In genomic region chr5:174733836-174734235, GRCh38 we compare ENCODE assay signal across 21 cellular contexts. TPM values are rescaled to one million over a fixed set of nuclear protein-coding genes. Genes with fewer than 3 reads are reported as not detected.
DNase-seq lines count a peak whose midpoint lies in the region; ATAC-seq and TF ChIP-seq lines count a peak whose summit lies in the region.
"Had no signal": no experiment of that assay in that cellular context is flagged by ENCODE, and none has a peak within 500 bp of the region (broad histone marks: within the 10 kb centered on the region; RNA-seq: fewer than 3 reads in every experiment).

No MANE protein-coding gene starts in this region.

- H3K9me2 ChIP-seq in GM23338 (ENCODE audit: insufficient read depth) (no peaks in the 10 kb centered on the region), PC-3 (replicated peaks; ENCODE audit: low read length) (no peaks in the 10 kb centered on the region)

- H3K27me3 ChIP-seq in GM23338 (ENCODE audit: insufficient read depth) (peaks cover 100% of the 10 kb centered on the region), PC-3 (ENCODE audit: low read length) (peaks cover 7% of the 10 kb centered on the region; the same call in 1 of the 2 replicates)

- CTCF ChIA-PET in activated CD8-positive, alpha-beta T cell treated with anti-CD3 and anti-CD28 coated beads for 36 hours (lab: Charles Lee) = no interaction called here
- CTCF ChIA-PET in PC-3 (lab: Charles Lee) = no interaction called here

- no peaks in the 10 kb centered on the region for H3K9me3 ChIP-seq in PC-3 (ENCODE audit: low read length)
- H3K9me3 ChIP-seq: BE2C, Caco-2 had no signal

- H3K79me2 ChIP-seq in GM23338 (replicated peaks; ENCODE audit: insufficient read depth) (no peaks in the 10 kb centered on the region), PC-3 (ENCODE audit: low read length) (no peaks in the 10 kb centered on the region)

- BruUV-seq in PC-3 (replicated peaks; lab: Mats Ljungman, UMichigan) = no TSS peak

- H3K4me2 ChIP-seq in GM23338 (peak overlapping the region; percentile 93), PC-3 (ENCODE audit: low read length) (no peak overlapping the region)

- no peak overlapping the region for H2AFZ ChIP-seq in GM23338
- no peak overlapping the region for H2AFZ ChIP-seq in PC-3 (ENCODE audit: low read length)

- POLR2A ChIA-PET in activated CD8-positive, alpha-beta T cell treated with anti-CD3 and anti-CD28 coated beads for 36 hours (lab: Charles Lee) = no interaction called here
- POLR2A ChIA-PET in PC-3 (lab: Charles Lee; ENCODE audit: unreplicated experiment) = no interaction called here

- DNase-seq in GM23338 (ENCODE audit: low spot score) (no peak), NCI-H1048 (lab: John Stamatoyannopoulos, UW) (peak; percentile 70), mesothelial cell of epicardium (ENCODE audit: low spot score in 2 of 2, unreplicated experiment in 2 of 2) (no peak), NCI-H446 treated with DMSO at 0.1 percent for 48 hours (lab: John Stamatoyannopoulos, UW) (no peak), PC-3 (no peak)
- DNase-seq in activated CD8-positive, alpha-beta T cell treated with anti-CD3 and anti-CD28 coated beads for 36 hours = no peak
- DNase-seq: BE2C; Caco-2; CD4-positive, CD25-positive, alpha-beta regulatory T cell; DMS153; GF-D8; NCI-H1417 treated with DMSO at 0.1 percent for 48 hours; NCI-H1930; NCI-H446; NCI-H774; RPMI8226; SHP77 treated with DMSO at 0.1 percent for 48 hours; T-helper 1 cell had no signal

- peak overlapping the region; percentile 77 for H3K4me3 Mint-ChIP-seq in GM23338
- peak overlapping the region; percentile 63 to 91 (median 81) for H3K4me3 Mint-ChIP-seq in brain
- H3K4me3 Mint-ChIP-seq in mesothelial cell of epicardium = peak overlapping the region; percentile 70
- no peak overlapping the region for H3K4me3 Mint-ChIP-seq in activated CD8-positive, alpha-beta T cell treated with anti-CD3 and anti-CD28 coated beads for 36 hours
- H3K4me3 Mint-ChIP-seq: CD4-positive, CD25-positive, alpha-beta regulatory T cell had no signal

- H3K4me1 ChIP-seq in GM23338 (ENCODE audit: insufficient read depth) (peaks cover 66% of the 10 kb centered on the region), PC-3 (ENCODE audit: insufficient read depth, low read length) (no peaks in the 10 kb centered on the region)

- ATAC-seq in GM23338 (no peak), HG02885 (IDR thresholded peaks at IDR 0.05; ENCODE audit: poor library complexity, unreplicated experiment) (no peak), PC-3 (no peak)
- ATAC-seq in activated CD8-positive, alpha-beta T cell treated with anti-CD3 and anti-CD28 coated beads for 36 hours = no peak
- ATAC-seq: SK-N-SH treated with all-trans-retinoic acid at 6 μM for 48 hours had no signal

- H4K20me1 ChIP-seq in GM23338 (replicated peaks; ENCODE audit: insufficient read depth) (peaks cover 35% of the 10 kb centered on the region), PC-3 (ENCODE audit: low read length) (no peaks in the 10 kb centered on the region)

- TF ChIP-seq CTCF in GM23338 (conservative IDR thresholded peaks at IDR 0.05; ENCODE audit: low read depth in 2 of 2) = no peak
- no peak for TF ChIP-seq CTCF in brain (conservative IDR thresholded peaks at IDR 0.05)
- no peak for TF ChIP-seq CTCF in mesothelial cell of epicardium (IDR thresholded peaks at IDR 0.05; ENCODE audit: unreplicated experiment)
- no peak for TF ChIP-seq CTCF in activated CD8-positive, alpha-beta T cell treated with anti-CD3 and anti-CD28 coated beads for 36 hours (IDR thresholded peaks at IDR 0.05)
- TF ChIP-seq CTCF in PC-3 (conservative IDR thresholded peaks at IDR 0.05; ENCODE audit: low read depth, low read length) = no peak

- H3K27me3 Mint-ChIP-seq in GM23338 (ENCODE audit: insufficient read depth, low read depth, poor library complexity) (peaks cover 88% of the 10 kb centered on the region), brain (peaks cover 100% of the 10 kb centered on the region), mesothelial cell of epicardium (ENCODE audit: low read depth) (no peaks in the 10 kb centered on the region)
- H3K27me3 Mint-ChIP-seq in activated CD8-positive, alpha-beta T cell treated with anti-CD3 and anti-CD28 coated beads for 36 hours = peaks cover 71% of the 10 kb centered on the region

- intact Hi-C loops in activated CD8-positive, alpha-beta T cell treated with anti-CD3 and anti-CD28 coated beads for 36 hours (cut with micrococcal nuclease) = no loop called here
- intact Hi-C loops in PC-3 (cut with micrococcal nuclease) = no loop called here

- H3K9me3 Mint-ChIP-seq in GM23338 (no peaks in the 10 kb centered on the region; the same call in 2 of the 3 replicates), brain (peaks cover 0 to 3% (median 0%) of the 10 kb centered on the region in 5 experiments), mesothelial cell of epicardium (no peaks in the 10 kb centered on the region)
- H3K9me3 Mint-ChIP-seq in activated CD8-positive, alpha-beta T cell treated with anti-CD3 and anti-CD28 coated beads for 36 hours = no peaks in the 10 kb centered on the region

- H3K36me3 Mint-ChIP-seq in GM23338 (ENCODE audit: low read depth) (no peaks in the 10 kb centered on the region; the same call in 2 of the 3 replicates), brain (peaks cover 6% of the 10 kb centered on the region), mesothelial cell of epicardium (peaks cover 3% of the 10 kb centered on the region)
- no peaks in the 10 kb centered on the region for H3K36me3 Mint-ChIP-seq in activated CD8-positive, alpha-beta T cell treated with anti-CD3 and anti-CD28 coated beads for 36 hours (ENCODE audit: low read depth)

- H3K36me3 ChIP-seq in GM23338 (ENCODE audit: insufficient read depth) = no peaks in the 10 kb centered on the region
- no peaks in the 10 kb centered on the region for H3K36me3 ChIP-seq in PC-3 (ENCODE audit: low read depth, low read length)
- H3K36me3 ChIP-seq: BE2C had no signal

- H3K27ac Mint-ChIP-seq in GM23338 = no peak overlapping the region
- H3K27ac Mint-ChIP-seq in brain = peak overlapping the region; percentile 46 to 94 (median 73)
- H3K27ac Mint-ChIP-seq in mesothelial cell of epicardium = peak overlapping the region; percentile 97
- H3K27ac Mint-ChIP-seq in activated CD8-positive, alpha-beta T cell treated with anti-CD3 and anti-CD28 coated beads for 36 hours = no peak overlapping the region
- H3K27ac Mint-ChIP-seq: CD4-positive, CD25-positive, alpha-beta regulatory T cell had no signal

- H3F3A ChIP-seq in GM23338 (replicated peaks; ENCODE audit: low read depth) (peaks cover 6% of the 10 kb centered on the region), PC-3 (ENCODE audit: low read length, unreplicated experiment) (no peaks in the 10 kb centered on the region)

- no peak overlapping the region for H3K9ac ChIP-seq in PC-3 (ENCODE audit: low read length)

- H3K4me1 Mint-ChIP-seq in GM23338 = peaks cover 62% of the 10 kb centered on the region
- H3K4me1 Mint-ChIP-seq in brain = peaks cover 46% of the 10 kb centered on the region
- H3K4me1 Mint-ChIP-seq in mesothelial cell of epicardium = peaks cover 86% of the 10 kb centered on the region
- peaks cover 4% of the 10 kb centered on the region for H3K4me1 Mint-ChIP-seq in activated CD8-positive, alpha-beta T cell treated with anti-CD3 and anti-CD28 coated beads for 36 hours (ENCODE audit: low read depth)

- H3K4me3 ChIP-seq in GM23338 = peak overlapping the region; percentile 54
- no peak overlapping the region for H3K4me3 ChIP-seq in PC-3 (ENCODE audit: low read length)

- H3K27ac ChIP-seq in GM23338 (ENCODE audit: low read depth) (no peak overlapping the region), PC-3 (ENCODE audit: low read length) (no peak overlapping the region)

TF ChIP-seq in GM23338, 12 proteins besides CTCF, POLR2A, EP300 and RAD21:
- TF ChIP-seq EZH2 (IDR thresholded peaks at IDR 0.05; ENCODE audit: low read depth, unreplicated experiment) = peak; percentile 13
- no peak for TF ChIP-seq NANOG (IDR thresholded peaks at IDR 0.05; ENCODE audit: borderline replicate concordance)

RNA-seq across cellular contexts. Expression of gene MSX2, which starts 9.5 kb away (rescaled TPM):
- 0.17 and 0.62 TPM in 2 replicates for total RNA-seq in GM23338 (2014; rRNA removed; shearing (Covaris generic))
- 0.37 and 0.47 TPM in 2 replicates for polyA plus RNA-seq in GM23338 (2016; fragmentation: Nextera tagmentation; extraction: Ambion mirVana)
- polyA plus RNA-seq in brain (ENCODE audit: insufficient read depth, low read depth, low replicate concordance) = 0.54 TPM
- 83.9 to 86.9 TPM (median 85.2 TPM) in 3 replicates for total RNA-seq in mesothelial cell of epicardium
- total RNA-seq in activated CD8-positive, alpha-beta T cell treated with anti-CD3 and anti-CD28 coated beads for 36 hours = not detected
- total RNA-seq in PC-3 (2014; rRNA removed) = 4.1 and 4.9 TPM in 2 replicates
- polyA plus RNA-seq: CD4-positive, CD25-positive, alpha-beta regulatory T cell had no signal

Comparison
In these comparisons a context has a peak if more than half of its experiments do, and no peak if none do; other contexts are left out.
1. H3K27ac Mint-ChIP-seq: peak in brain (5 of 5) and mesothelial cell of epicardium (single experiment); none in GM23338 (single experiment) and activated CD8-positive, alpha-beta T cell treated with anti-CD3 and anti-CD28 coated beads for 36 hours (single experiment).
2. RNA of gene MSX2, which starts 9.5 kb away (total RNA-seq): 83.9 to 86.9 TPM in mesothelial cell of epicardium; 4.1 to 4.9 TPM in PC-3, 0.17 to 0.62 TPM in GM23338 and not detected in activated CD8-positive, alpha-beta T cell treated with anti-CD3 and anti-CD28 coated beads for 36 hours; every median in the first group is over 10 times any median in the second.